15 cellular contexts compared by ENCODE assay signal in the genomic region with DNA sequence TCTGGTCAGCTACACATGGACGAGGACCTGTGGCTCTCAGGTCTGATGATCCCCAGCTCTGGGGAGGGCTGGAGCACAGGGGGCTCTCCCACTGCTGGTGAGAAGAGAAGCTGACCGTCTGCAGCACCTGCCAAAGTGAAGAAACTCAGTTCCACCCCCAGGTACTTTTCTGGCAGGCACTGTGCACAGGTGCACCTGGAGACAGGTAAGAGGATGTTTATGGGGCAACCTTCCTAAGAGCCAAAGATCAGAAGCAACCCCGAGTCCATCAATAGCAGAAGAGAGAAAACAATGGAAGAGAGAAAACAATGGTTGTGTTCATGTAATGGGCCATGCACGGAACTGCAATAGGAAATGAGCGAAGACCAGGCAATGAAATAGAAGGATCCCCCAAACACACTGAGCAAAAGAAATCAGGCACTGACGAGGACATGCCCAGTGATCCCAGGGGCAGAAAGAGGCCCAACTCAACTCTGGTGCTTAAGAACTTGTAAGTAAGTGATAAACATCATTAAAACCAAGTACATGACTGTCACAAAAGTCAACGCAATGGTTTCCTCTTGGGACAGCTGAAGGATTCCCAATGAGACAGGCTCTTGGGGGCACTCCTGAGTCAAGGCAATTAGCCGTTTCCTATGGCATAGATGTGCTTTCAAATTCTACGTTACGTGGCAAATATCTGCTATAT.
DNase-seq lines count a peak whose midpoint lies in the region; ATAC-seq and TF ChIP-seq lines count a peak whose summit lies in the region.
"Had no signal": no experiment of that assay in that cellular context is flagged by ENCODE, and none has a peak within 500 bp of the region (broad histone marks: within the 10 kb centered on the region; RNA-seq: fewer than 3 reads in every experiment).

No MANE protein-coding gene starts in this region.

- H3K4me1 Mint-ChIP-seq in activated CD4-positive, alpha-beta memory T cell treated with anti-CD3 and anti-CD28 coated beads, Interleukin-2, amount 10 ng/mL, durations not matched to agents 7 days and 5 days, result no peaks in the 10 kb centered on the region
- no peaks in the 10 kb centered on the region for H3K4me1 Mint-ChIP-seq in activated CD4-positive, alpha-beta memory T cell treated with anti-CD3 and anti-CD28 coated beads for 36 hours (ENCODE audit: low read depth)

- POLR2A ChIA-PET in activated CD4-positive, alpha-beta memory T cell treated with anti-CD3 and anti-CD28 coated beads, Interleukin-2, amount 10 ng/mL, durations not matched to agents 7 days and 5 days (lab: Charles Lee), result no interaction called here
- POLR2A ChIA-PET in activated CD4-positive, alpha-beta memory T cell treated with anti-CD3 and anti-CD28 coated beads for 36 hours (lab: Charles Lee), result no interaction called here

- TF ChIP-seq POLR2A in NB4 (IDR thresholded peaks at IDR 0.05; ENCODE audit: extremely low read depth, insufficient read length) (no peak), gastroesophageal sphincter (IDR thresholded peaks at IDR 0.05) (no peak), adrenal gland (IDR thresholded peaks at IDR 0.05) (no peak)

- H3K27ac ChIP-seq in gastroesophageal sphincter (no peak overlapping the region), adrenal gland (no peak overlapping the region)
- H3K27ac ChIP-seq: C4-2B had no signal

- peak; percentile 5 for DNase-seq in activated CD4-positive, alpha-beta memory T cell treated with anti-CD3 and anti-CD28 coated beads, Interleukin-2, amount 10 ng/mL, durations not matched to agents 7 days and 5 days
- DNase-seq in activated CD4-positive, alpha-beta memory T cell treated with anti-CD3 and anti-CD28 coated beads for 36 hours, result no peak
- DNase-seq in NB4 (ENCODE audit: low read depth) (peak; percentile 30), left lobe of liver (ENCODE audit: low spot score) (peak; percentile 6), NK-92 (lab: John Stamatoyannopoulos, UW; ENCODE audit: unreplicated experiment) (no peak), adrenal gland (no peak)
- DNase-seq in stimulated activated CD8-positive, alpha-beta memory T cell treated with anti-CD3 and anti-CD28 coated beads, Interleukin-4, amount 100 ng/mL, for 48 hours, result peak; percentile 8
- DNase-seq: DMS153, KG1, MG63, NCI-H1417, NCI-H1930, NCI-H510A had no signal

- H3K27ac Mint-ChIP-seq in activated CD4-positive, alpha-beta memory T cell treated with anti-CD3 and anti-CD28 coated beads, Interleukin-2, amount 10 ng/mL, durations not matched to agents 7 days and 5 days, result no peak overlapping the region
- H3K27ac Mint-ChIP-seq in activated CD4-positive, alpha-beta memory T cell treated with anti-CD3 and anti-CD28 coated beads for 36 hours, result no peak overlapping the region

- H3K27me3 ChIP-seq in gastroesophageal sphincter, result peaks cover 39% of the 10 kb centered on the region
- H3K27me3 ChIP-seq in adrenal gland, result no peaks in the 10 kb centered on the region
- H3K27me3 ChIP-seq: MG63 had no signal

- no peak overlapping the region for H3K4me3 Mint-ChIP-seq in activated CD4-positive, alpha-beta memory T cell treated with anti-CD3 and anti-CD28 coated beads, Interleukin-2, amount 10 ng/mL, durations not matched to agents 7 days and 5 days
- H3K4me3 Mint-ChIP-seq in activated CD4-positive, alpha-beta memory T cell treated with anti-CD3 and anti-CD28 coated beads for 36 hours, result no peak overlapping the region

- WGBS in gastroesophageal sphincter (ENCODE audit: low coverage in 1 of 2), 2 donors, result 76 to 84% methylated on average over 5 to 10 of the region's 10 CpGs
- 76 to 81% (median 78%) methylated on average over 9 to 10 of the region's 10 CpGs for WGBS in adrenal gland, 4 donors

- H3K27me3 Mint-ChIP-seq in activated CD4-positive, alpha-beta memory T cell treated with anti-CD3 and anti-CD28 coated beads, Interleukin-2, amount 10 ng/mL, durations not matched to agents 7 days and 5 days, result no peaks in the 10 kb centered on the region
- H3K27me3 Mint-ChIP-seq in activated CD4-positive, alpha-beta memory T cell treated with anti-CD3 and anti-CD28 coated beads for 36 hours, result no peaks in the 10 kb centered on the region

- H3K9me3 ChIP-seq in gastroesophageal sphincter (no peaks in the 10 kb centered on the region), adrenal gland (replicated peaks in 1 of 3) (no peaks in the 10 kb centered on the region)
- H3K9me3 ChIP-seq: MG63 had no signal

- TF ChIP-seq CTCF in NB4 (IDR thresholded peaks at IDR 0.05; ENCODE audit: low read depth, low read length) (no peak), gastroesophageal sphincter (IDR thresholded peaks at IDR 0.05) (no peak), adrenal gland (IDR thresholded peaks at IDR 0.05) (no peak)

- H3K4me1 ChIP-seq in gastroesophageal sphincter (no peaks in the 10 kb centered on the region), adrenal gland (replicated peaks in 1 of 2) (no peaks in the 10 kb centered on the region)

- no peaks in the 10 kb centered on the region for H3K36me3 ChIP-seq in gastroesophageal sphincter
- no peaks in the 10 kb centered on the region for H3K36me3 ChIP-seq in adrenal gland (replicated peaks in 1 of 2)
- H3K36me3 ChIP-seq: MG63 had no signal

- ATAC-seq in left lobe of liver (no peak), gastroesophageal sphincter (no peak)

- no peaks in the 10 kb centered on the region for H3K9me3 Mint-ChIP-seq in activated CD4-positive, alpha-beta memory T cell treated with anti-CD3 and anti-CD28 coated beads, Interleukin-2, amount 10 ng/mL, durations not matched to agents 7 days and 5 days
- no peaks in the 10 kb centered on the region for H3K9me3 Mint-ChIP-seq in activated CD4-positive, alpha-beta memory T cell treated with anti-CD3 and anti-CD28 coated beads for 36 hours

- intact Hi-C loops in activated CD4-positive, alpha-beta memory T cell treated with anti-CD3 and anti-CD28 coated beads for 36 hours (cut with micrococcal nuclease), result no loop called here
- intact Hi-C loops in adrenal gland (cut with DNase I), result no loop called here

- no peak for TF ChIP-seq EP300 in gastroesophageal sphincter (IDR thresholded peaks at IDR 0.05)

- H3K4me3 ChIP-seq in NB4 (ENCODE audit: low read depth, low read length) (no peak overlapping the region), gastroesophageal sphincter (no peak overlapping the region), adrenal gland (no peak overlapping the region)
- H3K4me3 ChIP-seq: MG63 had no signal

- CTCF ChIA-PET in activated CD4-positive, alpha-beta memory T cell treated with anti-CD3 and anti-CD28 coated beads, Interleukin-2, amount 10 ng/mL, durations not matched to agents 7 days and 5 days (lab: Charles Lee), result no interaction called here
- CTCF ChIA-PET in activated CD4-positive, alpha-beta memory T cell treated with anti-CD3 and anti-CD28 coated beads for 36 hours (lab: Charles Lee), result no interaction called here

- no peaks in the 10 kb centered on the region for H3K36me3 Mint-ChIP-seq in activated CD4-positive, alpha-beta memory T cell treated with anti-CD3 and anti-CD28 coated beads, Interleukin-2, amount 10 ng/mL, durations not matched to agents 7 days and 5 days (ENCODE audit: low read depth)
- no peaks in the 10 kb centered on the region for H3K36me3 Mint-ChIP-seq in activated CD4-positive, alpha-beta memory T cell treated with anti-CD3 and anti-CD28 coated beads for 36 hours

Comparison
In these comparisons a context has a peak if more than half of its experiments do, and no peak if none do; other contexts are left out.
1. DNase-seq: peak in activated CD4-positive, alpha-beta memory T cell treated with anti-CD3 and anti-CD28 coated beads, Interleukin-2, amount 10 ng/mL, durations not matched to agents 7 days and 5 days (single experiment), NB4 (single experiment), left lobe of liver (single experiment) and stimulated activated CD8-positive, alpha-beta memory T cell treated with anti-CD3 and anti-CD28 coated beads, Interleukin-4, amount 100 ng/mL, for 48 hours (single experiment); none in activated CD4-positive, alpha-beta memory T cell treated with anti-CD3 and anti-CD28 coated beads for 36 hours (single experiment), NK-92 (single experiment) and adrenal gland (0 of 7).